Comparison of ENCODE assay signal across 7 cellular contexts in the genomic region with DNA sequence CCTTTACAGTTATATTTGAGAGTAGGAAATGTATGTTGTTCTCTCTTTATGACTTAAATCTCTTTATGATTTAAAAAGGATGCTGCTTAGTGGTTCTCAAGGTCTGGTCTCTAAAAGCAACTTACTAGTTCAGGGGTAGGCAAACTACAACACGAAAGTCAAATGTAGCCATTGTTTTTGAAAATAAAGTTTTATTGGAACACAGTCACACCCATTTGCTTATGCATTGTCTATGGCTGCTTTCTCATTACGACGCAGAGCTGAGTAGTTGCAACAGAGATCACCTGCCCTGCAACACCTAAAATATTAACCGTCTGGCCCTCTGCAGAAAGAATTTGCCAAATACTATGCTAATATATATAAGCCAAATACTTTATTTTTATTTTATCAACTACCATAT.
"Had no signal": no experiment of that assay in that cellular context is flagged by ENCODE, and none has a peak within 500 bp of the region (broad histone marks: within the 10 kb centered on the region; RNA-seq: fewer than 3 reads in every experiment).

No MANE protein-coding gene starts in this region.

- H3K27ac ChIP-seq: HL-60, KMS-11 had no signal

- FAIRE-seq: HTR-8/SVneo had no signal

- DNase-seq: IMR-90, Karpas-422, KBM-7, KG1 had no signal

- H3K9ac ChIP-seq: KMS-11 had no signal

- H3K4me2 ChIP-seq: KMS-11 had no signal
